ENCODE assay signal across 34 cellular contexts in the genomic region with DNA sequence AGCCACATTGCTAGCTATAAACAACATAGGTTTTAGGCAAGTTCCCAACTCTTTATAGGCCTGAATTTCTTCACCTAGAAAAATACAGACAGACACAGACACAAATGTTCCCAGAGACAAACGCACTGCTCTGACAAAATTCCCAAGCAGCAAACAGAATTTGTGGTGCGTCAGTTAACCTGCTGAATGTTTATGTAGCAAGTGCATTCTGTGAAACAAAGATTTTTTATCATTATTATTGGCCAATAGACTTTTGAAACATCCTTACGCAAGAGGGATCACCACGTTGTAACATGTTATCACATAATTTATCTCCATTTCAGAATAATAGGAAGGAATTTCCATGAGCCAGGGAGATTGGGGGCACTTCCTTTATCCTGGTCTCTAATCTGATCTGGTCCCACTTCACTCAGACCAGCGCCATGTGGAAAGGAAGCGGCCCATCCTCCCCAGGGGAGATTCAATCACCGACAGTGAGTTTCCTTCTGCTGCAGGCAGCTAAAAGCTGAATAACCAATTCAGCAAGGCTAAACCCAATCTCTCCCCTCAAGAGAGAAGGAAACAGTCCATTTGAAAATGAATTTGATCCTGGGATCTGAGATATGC.
"Had no signal": no experiment of that assay in that cellular context is flagged by ENCODE, and none has a peak within 500 bp of the region (broad histone marks: within the 10 kb centered on the region; RNA-seq: fewer than 3 reads in every experiment).

No MANE protein-coding gene starts in this region.

- H3K79me2 ChIP-seq: parathyroid adenoma had no signal

- H3K27me3 Mint-ChIP-seq: activated naive CD8-positive, alpha-beta T cell; stimulated activated naive B cell treated with anti-CD40 and anti-IgM and Interleukin-4, amounts not matched to agents 10 μg/mL and 1 μg/mL and 100 μg/mL, for 72 hours had no signal

- DNase-seq: activated CD4-positive, alpha-beta T cell treated with anti-CD3 and anti-CD28 coated beads for 4 hours; activated CD4-positive, alpha-beta T cell treated with anti-CD3 and anti-CD28 coated beads, Interleukin-2, amount 50 U/mL, for 4 hours; activated naive CD4-positive, alpha-beta T cell treated with Interleukin-2 at 50 U/mL for 16 hours; activated T-cell treated with anti-CD3 and anti-CD28 coated beads for 4 hours; activated T-cell treated with anti-CD3 and anti-CD28 coated beads, Interleukin-2, amount 50 U/mL, for 72 hours; brain microvascular endothelial cell; caudate nucleus; cortex of kidney; heart left ventricle; hypothalamus; immature natural killer cell; lower lobe of right lung; mesenchymal stem cell; naive thymus-derived CD8-positive, alpha-beta T cell; occipital lobe; psoas muscle; stimulated activated CD4-positive, alpha-beta T cell treated with anti-CD3 and anti-CD28 coated beads, Interleukin-1b, Interleukin-23, amount 100 ng/mL, for 48 hours; stimulated activated CD4-positive, alpha-beta T cell treated with anti-CD3 and anti-CD28 coated beads, Interleukin-4, amount 100 ng/mL, for 4 hours; stimulated activated CD8-positive, alpha-beta memory T cell treated with anti-CD3 and anti-CD28 coated beads, Interleukin-4, amount 100 ng/mL, for 48 hours; stimulated activated naive B cell treated with anti-CD40 and anti-IgM and Interleukin-4, amounts not matched to agents 10 μg/mL and 1 μg/mL and 100 μg/mL, for 72 hours; stomach; SW 1271; T-helper 9 cell had no signal

- H3K4me1 ChIP-seq: ascending aorta, esophagus muscularis mucosa, gastroesophageal sphincter, lower lobe of right lung, parathyroid adenoma, psoas muscle, stomach, suprapubic skin, tibial nerve had no signal

- H3K4me2 ChIP-seq: smooth muscle cell had no signal

- H3K4me1 Mint-ChIP-seq: immature natural killer cell; naive thymus-derived CD8-positive, alpha-beta T cell; neural crest cell; stimulated activated naive B cell treated with anti-CD40 and anti-IgM and Interleukin-4, amounts not matched to agents 10 μg/mL and 1 μg/mL and 100 μg/mL, for 72 hours had no signal

- H3K27ac Mint-ChIP-seq: activated naive CD8-positive, alpha-beta T cell; activated T-cell treated with anti-CD3 and anti-CD28 coated beads, Interleukin-2, amount 50 U/mL, for 72 hours; immature natural killer cell; naive thymus-derived CD8-positive, alpha-beta T cell; stimulated activated naive B cell treated with anti-CD40 and anti-IgM and Interleukin-4, amounts not matched to agents 10 μg/mL and 1 μg/mL and 100 μg/mL, for 72 hours; T-helper 1 cell treated with Interleukin-12 subunit alpha and Interleukin-12 subunit beta and Interleukin-4 antibody, amounts not matched to agents 30 μg/mL and 1 μg/mL, for 36 hours had no signal

- H3K27ac ChIP-seq: ascending aorta, brain microvascular endothelial cell, esophagus muscularis mucosa, gastroesophageal sphincter, heart left ventricle, lower lobe of right lung, parathyroid adenoma, psoas muscle, stomach, suprapubic skin, tibial nerve, VCaP had no signal

- H3K4me3 ChIP-seq: ascending aorta, esophagus muscularis mucosa, gastroesophageal sphincter, heart left ventricle, lower lobe of right lung, psoas muscle, smooth muscle cell, stomach, suprapubic skin, tibial nerve had no signal

- ATAC-seq: activated T-cell treated with anti-CD3 and anti-CD28 coated beads, Interleukin-2, amount 50 U/mL, for 72 hours; gastroesophageal sphincter; heart left ventricle; lower lobe of right lung; naive thymus-derived CD8-positive, alpha-beta T cell; psoas muscle; stimulated activated naive B cell treated with anti-CD40 and anti-IgM and Interleukin-4, amounts not matched to agents 10 μg/mL and 1 μg/mL and 100 μg/mL, for 72 hours had no signal

- H3K4me3 Mint-ChIP-seq: activated naive CD8-positive, alpha-beta T cell; activated T-cell treated with anti-CD3 and anti-CD28 coated beads, Interleukin-2, amount 50 U/mL, for 72 hours; immature natural killer cell; naive thymus-derived CD8-positive, alpha-beta T cell; neural crest cell; stimulated activated naive B cell treated with anti-CD40 and anti-IgM and Interleukin-4, amounts not matched to agents 10 μg/mL and 1 μg/mL and 100 μg/mL, for 72 hours; T-helper 1 cell treated with Interleukin-12 subunit alpha and Interleukin-12 subunit beta and Interleukin-4 antibody, amounts not matched to agents 30 μg/mL and 1 μg/mL, for 36 hours had no signal

- H3K9ac ChIP-seq: parathyroid adenoma had no signal

- H2AFZ ChIP-seq: parathyroid adenoma had no signal

- H3K36me3 ChIP-seq: ascending aorta, brain microvascular endothelial cell, esophagus muscularis mucosa, gastroesophageal sphincter, heart left ventricle, lower lobe of right lung, stomach, suprapubic skin, tibial nerve had no signal

- H3K9me3 Mint-ChIP-seq: neural crest cell had no signal

- H3K9me3 ChIP-seq: ascending aorta, esophagus muscularis mucosa, gastroesophageal sphincter, lower lobe of right lung, psoas muscle, stomach, suprapubic skin, tibial nerve had no signal

- H3K36me3 Mint-ChIP-seq: activated naive CD8-positive, alpha-beta T cell; immature natural killer cell; naive thymus-derived CD8-positive, alpha-beta T cell; stimulated activated naive B cell treated with anti-CD40 and anti-IgM and Interleukin-4, amounts not matched to agents 10 μg/mL and 1 μg/mL and 100 μg/mL, for 72 hours had no signal

- H3K27me3 ChIP-seq: ascending aorta, brain microvascular endothelial cell, esophagus muscularis mucosa, gastroesophageal sphincter, heart left ventricle, stomach, suprapubic skin, tibial nerve had no signal
